In the genomic region with DNA sequence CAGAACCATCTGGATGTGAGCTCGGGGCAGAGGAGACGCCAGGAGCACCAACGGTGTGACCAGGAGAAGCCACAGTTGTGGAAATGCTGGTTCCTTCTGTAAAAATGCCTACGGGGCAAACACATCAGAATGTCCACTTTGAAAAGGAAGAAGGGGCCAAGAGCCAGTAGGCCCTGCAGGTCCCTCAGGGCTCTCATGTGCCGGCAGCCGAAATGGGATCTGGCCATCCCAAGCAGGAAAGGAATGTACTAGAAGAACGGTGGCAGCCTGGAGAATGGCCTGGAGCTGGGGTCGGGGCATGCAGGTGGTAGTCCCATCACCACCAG, we compare ENCODE assay signal across 11 cellular contexts.
DNase-seq lines count a peak whose midpoint lies in the region; ATAC-seq and TF ChIP-seq lines count a peak whose summit lies in the region.
"Had no signal": no experiment of that assay in that cellular context is flagged by ENCODE, and none has a peak within 500 bp of the region (broad histone marks: within the 10 kb centered on the region; RNA-seq: fewer than 3 reads in every experiment).

No MANE protein-coding gene starts in this region.

- in situ Hi-C loops in transverse colon (cut with MboI; ENCODE audit: low pct_ligation_motif_present in 1 of 4, low pct_unique_long_range_greater_than_20kb in 1 of 4, low sequenced_read_pairs in 3 of 4): loop anchor here in 1 of 4 donors (25.0 kb wide), 1 partner anchor 205 kb away; no protein-coding TSS in a partner anchor

- H3K4me1 ChIP-seq in hepatocyte (ENCODE audit: insufficient read depth): peaks cover 10% of the 10 kb centered on the region
- H3K4me1 ChIP-seq in transverse colon: peaks cover 11 to 21% (median 14%) of the 10 kb centered on the region in 4 donors

- CTCF ChIA-PET in activated naive CD4-positive, alpha-beta T cell treated with anti-CD3 and anti-CD28 coated beads for 36 hours (lab: Charles Lee): interaction anchor here (0.7 to 1.0 kb wide), 3 partner anchors 17 to 213 kb away, joined by 4 to 6 read pairs (median 4); no protein-coding TSS in a partner anchor

- no peak overlapping the region for H2AFZ ChIP-seq in hepatocyte

- peak overlapping the region; percentile 38 for H3K4me2 ChIP-seq in hepatocyte

- H3K9me2 ChIP-seq in hepatocyte (replicated peaks; ENCODE audit: insufficient read depth): no peaks in the 10 kb centered on the region

- no peaks in the 10 kb centered on the region for H3K9me3 Mint-ChIP-seq in activated naive CD4-positive, alpha-beta T cell treated with anti-CD3 and anti-CD28 coated beads for 36 hours
- H3K9me3 Mint-ChIP-seq in activated naive CD4-positive, alpha-beta T cell treated with anti-CD3 and anti-CD28 coated beads, Interleukin-2, amount 50 U/mL, for 72 hours: no peaks in the 10 kb centered on the region
- H3K9me3 Mint-ChIP-seq in activated T-helper 1 cell treated with anti-CD3 and anti-CD28 coated beads, Interleukin-12 subunit alpha, Interleukin-12 subunit beta, Interleukin-2, Interleukin-4 antibody, amounts not matched to agents 30 ng/mL and 10 ng/mL and 1 ng/mL, durations not matched to agents 14 hours and 24 hours and 36 hours: no peaks in the 10 kb centered on the region

- peak overlapping the region; percentile 20 for H3K4me3 Mint-ChIP-seq in activated naive CD4-positive, alpha-beta T cell treated with anti-CD3 and anti-CD28 coated beads for 36 hours
- H3K4me3 Mint-ChIP-seq in activated T-helper 1 cell treated with anti-CD3 and anti-CD28 coated beads, Interleukin-12 subunit alpha, Interleukin-12 subunit beta, Interleukin-2, Interleukin-4 antibody, amounts not matched to agents 30 ng/mL and 10 ng/mL and 1 ng/mL, durations not matched to agents 14 hours and 24 hours and 36 hours: peak overlapping the region; percentile 62

- H3K27ac Mint-ChIP-seq in activated naive CD4-positive, alpha-beta T cell treated with anti-CD3 and anti-CD28 coated beads for 36 hours: peak overlapping the region; percentile 83
- peak overlapping the region in 1 of 2 donors; percentile 94 for H3K27ac Mint-ChIP-seq in activated naive CD4-positive, alpha-beta T cell treated with anti-CD3 and anti-CD28 coated beads, Interleukin-2, amount 50 U/mL, for 72 hours
- peak overlapping the region; percentile 93 for H3K27ac Mint-ChIP-seq in activated T-helper 1 cell treated with anti-CD3 and anti-CD28 coated beads, Interleukin-12 subunit alpha, Interleukin-12 subunit beta, Interleukin-2, Interleukin-4 antibody, amounts not matched to agents 30 ng/mL and 10 ng/mL and 1 ng/mL, durations not matched to agents 14 hours and 24 hours and 36 hours

- no peak for TF ChIP-seq POLR2A in transverse colon (IDR thresholded peaks at IDR 0.05)

- TF ChIP-seq CTCF in hepatocyte (IDR thresholded peaks at IDR 0.05; ENCODE audit: poor library complexity) (no peak), transverse colon (IDR thresholded peaks at IDR 0.05) (no peak)

- 60% methylated on average over 8 of the region's 8 CpGs for WGBS in hepatocyte (ENCODE audit: low lambda C conversion rate, missing lambda C conversion rate)
- 69 to 82% methylated on average over 4 to 8 of the region's 8 CpGs for WGBS in transverse colon (ENCODE audit: low coverage in 1 of 2), 2 donors

- H3K9me3 ChIP-seq in hepatocyte (ENCODE audit: low read depth) (no peaks in the 10 kb centered on the region), transverse colon (no peaks in the 10 kb centered on the region)
- H3K9me3 ChIP-seq: esophagus muscularis mucosa, right atrium auricular region had no signal

- H3K79me2 ChIP-seq in hepatocyte: peaks cover 23% of the 10 kb centered on the region

- peak overlapping the region; percentile 62 for H3K27ac ChIP-seq in hepatocyte
- peak overlapping the region; percentile 39 to 72 (median 48) for H3K27ac ChIP-seq in transverse colon
- H3K27ac ChIP-seq: right atrium auricular region had no signal

- no peak for TF ChIP-seq EP300 in transverse colon (IDR thresholded peaks at IDR 0.05; ENCODE audit: low read depth)

- no peak for DNase-seq in activated naive CD4-positive, alpha-beta T cell treated with anti-CD3 and anti-CD28 coated beads for 36 hours
- no peak for DNase-seq in activated naive CD4-positive, alpha-beta T cell treated with anti-CD3 and anti-CD28 coated beads, Interleukin-2, amount 50 U/mL, for 72 hours (ENCODE audit: low spot score in 2 of 2)
- no peak for DNase-seq in activated T-helper 1 cell treated with anti-CD3 and anti-CD28 coated beads, Interleukin-12 subunit alpha, Interleukin-12 subunit beta, Interleukin-2, Interleukin-4 antibody, amounts not matched to agents 30 ng/mL and 10 ng/mL and 1 ng/mL, durations not matched to agents 14 hours and 24 hours and 36 hours (ENCODE audit: low spot score)
- DNase-seq in hepatocyte (ENCODE audit: low spot score): no peak
- no peak for DNase-seq in transverse colon
- DNase-seq in NCI-H1694 (lab: John Stamatoyannopoulos, UW): no peak
- no peak for DNase-seq in T1000 (lab: John Stamatoyannopoulos, UW)
- DNase-seq in NCI-H345 (lab: John Stamatoyannopoulos, UW): no peak
- DNase-seq: NCI-H2171 treated with DMSO at 0.1 percent for 48 hours had no signal

- intact Hi-C loops in activated naive CD4-positive, alpha-beta T cell treated with anti-CD3 and anti-CD28 coated beads for 36 hours (cut with micrococcal nuclease): loop anchor here (5.0 kb wide), 1 partner anchor 305 kb away; a partner anchor contains a TSS
- intact Hi-C loops in activated T-helper 1 cell treated with anti-CD3 and anti-CD28 coated beads, Interleukin-12 subunit alpha, Interleukin-12 subunit beta, Interleukin-2, Interleukin-4 antibody, amounts not matched to agents 30 ng/mL and 10 ng/mL and 1 ng/mL, durations not matched to agents 14 hours and 24 hours and 36 hours (cut with micrococcal nuclease): loop anchor here (2.0 kb wide), 1 partner anchor 48 kb away; no protein-coding TSS in a partner anchor
- intact Hi-C loops in transverse colon (cut with DNase I; ENCODE audit: low total_unique reads): loop anchor here (10.0 kb wide), 1 partner anchor 212 kb away; no protein-coding TSS in a partner anchor

- no peak for ATAC-seq in activated naive CD4-positive, alpha-beta T cell treated with anti-CD3 and anti-CD28 coated beads, Interleukin-2, amount 50 U/mL, for 72 hours

- H3K27me3 ChIP-seq in hepatocyte (no peaks in the 10 kb centered on the region), transverse colon (no peaks in the 10 kb centered on the region)
- H3K27me3 ChIP-seq: esophagus muscularis mucosa, right atrium auricular region had no signal

- H4K20me1 ChIP-seq in hepatocyte (ENCODE audit: insufficient read depth, poor library complexity, severe bottlenecking): peaks cover 3% of the 10 kb centered on the region

- H3K36me3 Mint-ChIP-seq in activated naive CD4-positive, alpha-beta T cell treated with anti-CD3 and anti-CD28 coated beads for 36 hours (ENCODE audit: low read depth): peaks cover 2% of the 10 kb centered on the region
- H3K36me3 Mint-ChIP-seq in activated naive CD4-positive, alpha-beta T cell treated with anti-CD3 and anti-CD28 coated beads, Interleukin-2, amount 50 U/mL, for 72 hours: peaks cover 5 to 6% of the 10 kb centered on the region in 2 donors
- peaks cover 14% of the 10 kb centered on the region for H3K36me3 Mint-ChIP-seq in activated T-helper 1 cell treated with anti-CD3 and anti-CD28 coated beads, Interleukin-12 subunit alpha, Interleukin-12 subunit beta, Interleukin-2, Interleukin-4 antibody, amounts not matched to agents 30 ng/mL and 10 ng/mL and 1 ng/mL, durations not matched to agents 14 hours and 24 hours and 36 hours (ENCODE audit: low read depth)

- no peak overlapping the region for H3K4me3 ChIP-seq in hepatocyte
- no peak overlapping the region for H3K4me3 ChIP-seq in transverse colon
- H3K4me3 ChIP-seq: esophagus muscularis mucosa, right atrium auricular region had no signal

- no peaks in the 10 kb centered on the region for H3K36me3 ChIP-seq in hepatocyte (replicated peaks; ENCODE audit: insufficient read depth, low read depth)
- H3K36me3 ChIP-seq in transverse colon: no peaks in the 10 kb centered on the region
- H3K36me3 ChIP-seq: right atrium auricular region had no signal

- H3K27me3 Mint-ChIP-seq in activated naive CD4-positive, alpha-beta T cell treated with anti-CD3 and anti-CD28 coated beads for 36 hours (ENCODE audit: low read depth): no peaks in the 10 kb centered on the region
- no peaks in the 10 kb centered on the region for H3K27me3 Mint-ChIP-seq in activated T-helper 1 cell treated with anti-CD3 and anti-CD28 coated beads, Interleukin-12 subunit alpha, Interleukin-12 subunit beta, Interleukin-2, Interleukin-4 antibody, amounts not matched to agents 30 ng/mL and 10 ng/mL and 1 ng/mL, durations not matched to agents 14 hours and 24 hours and 36 hours (ENCODE audit: insufficient read depth)

- H3K4me1 Mint-ChIP-seq in activated naive CD4-positive, alpha-beta T cell treated with anti-CD3 and anti-CD28 coated beads for 36 hours (ENCODE audit: low read depth): peaks cover 16% of the 10 kb centered on the region
- H3K4me1 Mint-ChIP-seq in activated T-helper 1 cell treated with anti-CD3 and anti-CD28 coated beads, Interleukin-12 subunit alpha, Interleukin-12 subunit beta, Interleukin-2, Interleukin-4 antibody, amounts not matched to agents 30 ng/mL and 10 ng/mL and 1 ng/mL, durations not matched to agents 14 hours and 24 hours and 36 hours (ENCODE audit: low read depth): peaks cover 19% of the 10 kb centered on the region
